18 cellular contexts compared by ENCODE assay signal in the genomic region with DNA sequence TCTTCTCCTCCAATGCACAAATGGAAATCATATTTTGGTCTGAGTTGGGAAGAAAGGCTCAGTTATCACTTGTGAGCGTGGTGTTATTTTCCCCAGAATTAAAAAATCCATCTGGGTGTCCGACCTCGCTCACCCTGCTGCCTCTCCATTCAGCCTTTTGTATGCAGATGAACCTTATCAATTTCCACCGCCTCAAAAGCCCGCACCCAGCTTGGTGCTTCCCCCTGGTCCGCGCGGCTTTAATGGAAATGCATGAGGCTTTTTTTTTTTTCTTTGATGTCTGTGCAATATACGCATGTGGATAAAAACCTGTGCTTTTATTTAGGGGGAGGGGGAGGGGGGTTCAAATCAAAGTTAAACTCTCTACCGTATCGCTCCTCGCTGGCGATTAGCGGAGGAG.
A peak's percentile ranks its signal among the peaks of the same experiment; 100 is the strongest.
DNase-seq lines count a peak whose midpoint lies in the region; ATAC-seq and TF ChIP-seq lines count a peak whose summit lies in the region.
"Had no signal": no experiment of that assay in that cellular context is flagged by ENCODE, and none has a peak within 500 bp of the region (broad histone marks: within the 10 kb centered on the region; RNA-seq: fewer than 3 reads in every experiment).

No MANE protein-coding gene starts in this region.

- no peak overlapping the region for H3K23ac ChIP-seq in mesendoderm (ENCODE audit: low read length)

- peaks cover 26% of the 10 kb centered on the region for H3K4me1 ChIP-seq in HUES48 (ENCODE audit: control insufficient read depth, insufficient read depth, low read length)
- H3K4me1 ChIP-seq in endodermal cell (ENCODE audit: control insufficient read depth, insufficient read depth, low read length) = peaks cover 10% of the 10 kb centered on the region
- H3K4me1 ChIP-seq in mesendoderm (ENCODE audit: control insufficient read depth, low read depth, low read length) = peaks cover 8% of the 10 kb centered on the region

- peak; percentile 61 for DNase-seq in endodermal cell
- peak; percentile 85 for DNase-seq in mesendoderm
- DNase-seq in NCI-H1417 (lab: John Stamatoyannopoulos, UW) = no peak
- DNase-seq in osteocyte (ENCODE audit: extremely low spot score, unreplicated experiment) = no peak
- DNase-seq: BE2C; CD4-positive, alpha-beta memory T cell; EL; GDM1; GOT3; HCEC 1CT; HFFc6; KG1 had no signal

- no peak overlapping the region for H3K4me3 ChIP-seq in HUES48 (ENCODE audit: low read depth, low read length)
- H3K4me3 ChIP-seq in endodermal cell (ENCODE audit: low read length) = peak overlapping the region; percentile 62
- no peak overlapping the region for H3K4me3 ChIP-seq in mesendoderm (ENCODE audit: low read length)

- H2BK5ac ChIP-seq in mesendoderm (ENCODE audit: low read length) = peak overlapping the region; percentile 3

- H3K4me2 ChIP-seq in mesendoderm (ENCODE audit: low read length) = no peak overlapping the region

- ATAC-seq in GM18502 (IDR thresholded peaks at IDR 0.05; ENCODE audit: poor library complexity, unreplicated experiment) (no peak), GM21717 (IDR thresholded peaks at IDR 0.05; ENCODE audit: unreplicated experiment) (no peak)

- H3K79me1 ChIP-seq in mesendoderm (ENCODE audit: low read length) = no peaks in the 10 kb centered on the region

- H3K27me3 ChIP-seq in HUES48 (ENCODE audit: control insufficient read depth, insufficient read depth, low read length) (no peaks in the 10 kb centered on the region), endodermal cell (ENCODE audit: control insufficient read depth, insufficient read depth, low read length, poor library complexity, severe bottlenecking) (no peaks in the 10 kb centered on the region), mesendoderm (ENCODE audit: insufficient read depth, low read length, poor library complexity) (no peaks in the 10 kb centered on the region)
- H3K27me3 ChIP-seq: BE2C had no signal

- H3K4ac ChIP-seq in mesendoderm (ENCODE audit: low read depth, low read length) = no peak overlapping the region

- H3K9ac ChIP-seq in HUES48 (ENCODE audit: low read depth, low read length) = no peak overlapping the region
- H3K9ac ChIP-seq in endodermal cell (ENCODE audit: extremely low read depth, low read length, poor library complexity, severe bottlenecking) = peak overlapping the region; percentile 38
- no peak overlapping the region for H3K9ac ChIP-seq in mesendoderm (ENCODE audit: low read length)

- WGBS in endodermal cell (ENCODE audit: insufficient coverage in 1 of 2, insufficient read length in 1 of 2), 2 experiments = 16 to 60% methylated on average over 1 to 14 of the region's 14 CpGs
- no CpG with 5 or more reads among the region's 14 CpGs for WGBS in mesendoderm (ENCODE audit: extremely low coverage, insufficient coverage, low lambda C conversion rate)

- no peaks in the 10 kb centered on the region for H3K36me3 Mint-ChIP-seq in endodermal cell (ENCODE audit: low read depth)
- no peaks in the 10 kb centered on the region for H3K36me3 Mint-ChIP-seq in osteocyte (ENCODE audit: unreplicated experiment)
- H3K36me3 Mint-ChIP-seq: CD4-positive, alpha-beta memory T cell; IgD-negative memory B cell had no signal

- peak overlapping the region; percentile 38 for H2BK120ac ChIP-seq in mesendoderm (ENCODE audit: low read depth, low read length)

- peak overlapping the region; percentile 71 for H3K27ac ChIP-seq in HUES48 (ENCODE audit: low read depth, low read length)
- H3K27ac ChIP-seq in endodermal cell (ENCODE audit: low read depth, low read length) = peak overlapping the region; percentile 12
- peak overlapping the region; percentile 32 for H3K27ac ChIP-seq in mesendoderm (ENCODE audit: low read depth, low read length)
- H3K27ac ChIP-seq: C4-2B, HL-60 had no signal

- no peak for TF ChIP-seq CTCF in endodermal cell (conservative IDR thresholded peaks at IDR 0.05)
- TF ChIP-seq CTCF in osteocyte (IDR thresholded peaks at IDR 0.05) = no peak

- no peaks in the 10 kb centered on the region for H3K79me2 ChIP-seq in mesendoderm (ENCODE audit: control insufficient read depth, insufficient read depth, low read length)

- H3K36me3 ChIP-seq in HUES48 (ENCODE audit: control insufficient read depth, insufficient read depth, low read length) (no peaks in the 10 kb centered on the region), endodermal cell (ENCODE audit: control insufficient read depth, insufficient read depth, low read length) (no peaks in the 10 kb centered on the region), mesendoderm (ENCODE audit: control insufficient read depth, insufficient read depth, low read length) (no peaks in the 10 kb centered on the region)
- H3K36me3 ChIP-seq: BE2C had no signal

- H2AK5ac ChIP-seq in mesendoderm (ENCODE audit: low read length) = no peak overlapping the region

- peaks cover 40% of the 10 kb centered on the region for H3K4me1 Mint-ChIP-seq in endodermal cell
- no peaks in the 10 kb centered on the region for H3K4me1 Mint-ChIP-seq in osteocyte (ENCODE audit: unreplicated experiment)
- H3K4me1 Mint-ChIP-seq: CD4-positive, alpha-beta memory T cell; IgD-negative memory B cell had no signal

- H3K56ac ChIP-seq in mesendoderm (ENCODE audit: low read length) = peak overlapping the region; percentile 26

- H3K27ac Mint-ChIP-seq in endodermal cell = peak overlapping the region; percentile 67
- H3K27ac Mint-ChIP-seq in osteocyte (ENCODE audit: unreplicated experiment) = no peak overlapping the region
- H3K27ac Mint-ChIP-seq: CD4-positive, alpha-beta memory T cell; HFFc6; IgD-negative memory B cell had no signal

- no peak overlapping the region for H4K5ac ChIP-seq in mesendoderm (ENCODE audit: low read length)

- H2BK15ac ChIP-seq in mesendoderm (replicated peaks; ENCODE audit: low read depth) = no peak overlapping the region

- peak overlapping the region; percentile 1 for H3K4me3 Mint-ChIP-seq in endodermal cell
- H3K4me3 Mint-ChIP-seq in osteocyte (ENCODE audit: unreplicated experiment) = no peak overlapping the region
- H3K4me3 Mint-ChIP-seq: CD4-positive, alpha-beta memory T cell; HFFc6; IgD-negative memory B cell had no signal

- H3K18ac ChIP-seq in mesendoderm (ENCODE audit: low read length) = peak overlapping the region; percentile 64

- no peaks in the 10 kb centered on the region for H3K9me3 ChIP-seq in HUES48 (ENCODE audit: control insufficient read depth, insufficient read depth, low read length)
- H3K9me3 ChIP-seq in endodermal cell (ENCODE audit: control insufficient read depth, low read length) = peaks cover 20% of the 10 kb centered on the region
- H3K9me3 ChIP-seq: BE2C had no signal

- H3K9me3 Mint-ChIP-seq in endodermal cell (peaks cover 9% of the 10 kb centered on the region), osteocyte (ENCODE audit: unreplicated experiment) (peaks cover 7% of the 10 kb centered on the region)

- no peak overlapping the region for H4K8ac ChIP-seq in mesendoderm (ENCODE audit: low read depth, low read length)

- H3K27me3 Mint-ChIP-seq in endodermal cell (ENCODE audit: insufficient read depth) = peaks cover 13% of the 10 kb centered on the region
- H3K27me3 Mint-ChIP-seq in osteocyte (ENCODE audit: unreplicated experiment) = no peaks in the 10 kb centered on the region
- H3K27me3 Mint-ChIP-seq: IgD-negative memory B cell had no signal

Comparison
In these comparisons a context has a peak if more than half of its experiments do, and no peak if none do; other contexts are left out.
1. H3K27ac ChIP-seq: peak in every context shown above with its lines; median percentile 71 in HUES48; 32 in mesendoderm; 12 in endodermal cell.
2. DNase-seq: peak in endodermal cell (single experiment) and mesendoderm (single experiment); none in NCI-H1417 (0 of 3) and osteocyte (single experiment).